Comparison of ENCODE assay signal across 11 cellular contexts in the genomic region with DNA sequence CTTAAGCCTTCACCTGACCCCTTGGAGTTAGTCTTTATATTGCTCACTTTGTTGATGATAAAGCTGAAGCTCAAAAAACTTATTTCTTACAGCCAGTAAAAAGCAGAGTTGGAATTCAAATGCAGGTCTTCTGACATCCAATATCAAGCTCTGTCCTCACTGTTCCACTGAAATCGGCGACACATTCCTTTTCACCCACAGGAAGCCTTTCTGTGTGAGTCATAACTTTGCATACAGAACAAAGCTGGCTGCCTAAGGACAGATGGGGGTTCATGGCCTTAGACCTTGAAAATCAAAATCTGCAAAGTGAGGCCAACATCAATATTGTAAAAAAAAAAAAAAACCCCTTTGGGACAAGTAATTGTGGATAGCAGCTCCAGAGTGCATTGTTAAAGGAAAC. TPM values are rescaled to one million over a fixed set of nuclear protein-coding genes. Genes with fewer than 3 reads are reported as not detected.
DNase-seq lines count a peak whose midpoint lies in the region; ATAC-seq and TF ChIP-seq lines count a peak whose summit lies in the region.
"Had no signal": no experiment of that assay in that cellular context is flagged by ENCODE, and none has a peak within 500 bp of the region (broad histone marks: within the 10 kb centered on the region; RNA-seq: fewer than 3 reads in every experiment).

No MANE protein-coding gene starts in this region.

- no peak for TF ChIP-seq CTCF in HFFc6 (IDR thresholded peaks at IDR 0.05)
- no peak for TF ChIP-seq CTCF in foreskin keratinocyte (conservative IDR thresholded peaks at IDR 0.05)
- no peak for TF ChIP-seq CTCF in gastrocnemius medialis (IDR thresholded peaks at IDR 0.05 in 4 of 5, conservative IDR thresholded peaks at IDR 0.05 in 1 of 5)

- TF ChIP-seq POLR2A in gastrocnemius medialis (IDR thresholded peaks at IDR 0.05), result no peak

- H3K27ac Mint-ChIP-seq in HFFc6, result peak overlapping the region; percentile 17; the same call in 1 of the 2 replicates
- H3K27ac Mint-ChIP-seq: activated T-helper 1 cell treated with anti-CD3 and anti-CD28 coated beads, Interleukin-12 subunit alpha, Interleukin-12 subunit beta, Interleukin-2, Interleukin-4 antibody, amounts not matched to agents 30 ng/mL and 10 ng/mL and 1 ng/mL, durations not matched to agents 14 hours and 24 hours and 36 hours had no signal

- DNase-seq in HFFc6, result peak; percentile 38
- DNase-seq in SK-MEL-5 (ENCODE audit: low read depth, low spot score), result peak; percentile 32
- DNase-seq in foreskin keratinocyte, result peak in 1 of 2 donors; percentile 28
- no peak for DNase-seq in gastrocnemius medialis
- no peak for DNase-seq in occipital lobe (lab: John Stamatoyannopoulos, UW)
- no peak for DNase-seq in NCI-H187 treated with DMSO at 0.1 percent for 48 hours (lab: John Stamatoyannopoulos, UW)
- DNase-seq: NCI-H1930, T-helper 2 cell had no signal

- peaks cover 38% of the 10 kb centered on the region for H3K4me1 Mint-ChIP-seq in HFFc6 (ENCODE audit: low read depth)

- H3K4me3 Mint-ChIP-seq in HFFc6, result peak overlapping the region; percentile 22; the same call in 1 of the 2 replicates
- H3K4me3 Mint-ChIP-seq: activated T-helper 1 cell treated with anti-CD3 and anti-CD28 coated beads, Interleukin-12 subunit alpha, Interleukin-12 subunit beta, Interleukin-2, Interleukin-4 antibody, amounts not matched to agents 30 ng/mL and 10 ng/mL and 1 ng/mL, durations not matched to agents 14 hours and 24 hours and 36 hours had no signal

- no peak overlapping the region for H3K4me3 ChIP-seq in gastrocnemius medialis

- H3K9me3 Mint-ChIP-seq in HFFc6, result no peaks in the 10 kb centered on the region
- H3K9me3 Mint-ChIP-seq: activated T-helper 1 cell treated with anti-CD3 and anti-CD28 coated beads, Interleukin-12 subunit alpha, Interleukin-12 subunit beta, Interleukin-2, Interleukin-4 antibody, amounts not matched to agents 30 ng/mL and 10 ng/mL and 1 ng/mL, durations not matched to agents 14 hours and 24 hours and 36 hours had no signal

- intact Hi-C loops in gastrocnemius medialis (cut with DNase I; ENCODE audit: low total_unique reads), result no loop called here

- in situ Hi-C loops in SK-MEL-5 (cut with HindIII; ENCODE audit: low pct_unique_long_range_greater_than_20kb, low sequenced_read_pairs), result no loop called here
- in situ Hi-C loops in gastrocnemius medialis (cut with MboI; ENCODE audit: low sequenced_read_pairs in 4 of 4), result no loop called here

- no peaks in the 10 kb centered on the region for H3K27me3 ChIP-seq in foreskin keratinocyte
- H3K27me3 ChIP-seq in gastrocnemius medialis, result no peaks in the 10 kb centered on the region

- no peaks in the 10 kb centered on the region for H3K27me3 Mint-ChIP-seq in HFFc6 (ENCODE audit: insufficient read depth)

- H3K27ac ChIP-seq in foreskin keratinocyte (no peak overlapping the region), gastrocnemius medialis (no peak overlapping the region)

- no peaks in the 10 kb centered on the region for H3K36me3 ChIP-seq in gastrocnemius medialis

- no peaks in the 10 kb centered on the region for H3K9me3 ChIP-seq in gastrocnemius medialis

- H3K36me3 Mint-ChIP-seq in HFFc6 (ENCODE audit: low read depth), result no peaks in the 10 kb centered on the region

- peak; percentile 57 for ATAC-seq in foreskin keratinocyte
- peak; percentile 96 to 97 for ATAC-seq in gastrocnemius medialis
- ATAC-seq in HG03460 (IDR thresholded peaks at IDR 0.05; ENCODE audit: unreplicated experiment), result no peak
- ATAC-seq in HG03571 (IDR thresholded peaks at IDR 0.05; ENCODE audit: unreplicated experiment), result no peak

- H3K4me1 ChIP-seq in foreskin keratinocyte (peaks cover 7% of the 10 kb centered on the region), gastrocnemius medialis (peaks cover 0 to 14% of the 10 kb centered on the region in 2 donors)

RNA-seq across cellular contexts. Expression of a gene that starts 21.8 kb away (rescaled TPM):
- total RNA-seq in HFFc6 (2021; fragmentation: NEBNext Ultra II Directional; extraction: Animal tissue kit (Norgen Biotek cat#: 25700)), result 100 to 1,000 TPM; 208 to 232 (median 223) TPM
- 85.0 and 94.1 TPM in 2 replicates for total RNA-seq in SK-MEL-5 (2014; rRNA removed; shearing (Covaris generic))
- polyA plus RNA-seq in SK-MEL-5 (2015; cell fraction: cytosol; rRNA removed), result 181 and 196 TPM in 2 replicates
- polyA plus RNA-seq in SK-MEL-5 (2015; cell fraction: nucleus; rRNA removed), result 125 and 159 TPM in 2 replicates
- total RNA-seq in foreskin keratinocyte (82.0 and 89.5 TPM in 2 replicates), gastrocnemius medialis (100 to 1,000 TPM in 1 of 4 donors, 10 to 100 TPM in 3; 87.3 to 119 (median 95.6) TPM), occipital lobe (29.6 TPM)
- 113 and 132 TPM in 2 replicates for polyA plus RNA-seq in foreskin keratinocyte

RNA-seq across cellular contexts. Expression of a gene that starts 46.6 kb away (rescaled TPM):
- total RNA-seq in HFFc6 (2021; fragmentation: NEBNext Ultra II Directional; extraction: Animal tissue kit (Norgen Biotek cat#: 25700)), result under 1 TPM in 5 of 6 experiments, not detected in 1; 0.35 to 0.56 (median 0.43) TPM
- total RNA-seq in SK-MEL-5 (2014; rRNA removed; shearing (Covaris generic)), result 0.26 TPM in 1 of 2 replicates, not detected in the other
- 0.81 TPM in 1 of 2 replicates, not detected in the other for polyA plus RNA-seq in SK-MEL-5 (2015; cell fraction: cytosol; rRNA removed)
- polyA plus RNA-seq in SK-MEL-5 (2015; cell fraction: nucleus; rRNA removed), result not detected in 2 replicates
- total RNA-seq in foreskin keratinocyte (0.21 and 0.31 TPM in 2 replicates), gastrocnemius medialis (1 to 10 TPM; 3.7 to 9.6 (median 6.2) TPM), occipital lobe (not detected)
- 0.21 and 0.49 TPM in 2 replicates for polyA plus RNA-seq in foreskin keratinocyte
- total RNA-seq: activated T-helper 1 cell treated with anti-CD3 and anti-CD28 coated beads, Interleukin-12 subunit alpha, Interleukin-12 subunit beta, Interleukin-2, Interleukin-4 antibody, amounts not matched to agents 30 ng/mL and 10 ng/mL and 1 ng/mL, durations not matched to agents 14 hours and 24 hours and 36 hours had no signal

Comparison
In these comparisons a context has a peak if more than half of its experiments do, and no peak if none do; other contexts are left out.
1. DNase-seq: peak in HFFc6 (single experiment) and SK-MEL-5 (single experiment); none in gastrocnemius medialis (0 of 2), occipital lobe (single experiment) and NCI-H187 treated with DMSO at 0.1 percent for 48 hours (single experiment).
2. ATAC-seq: peak in foreskin keratinocyte (single experiment) and gastrocnemius medialis (2 of 2); none in HG03460 (single experiment) and HG03571 (single experiment).